Comparison of ENCODE assay signal across 8 cellular contexts in genomic region chr17:8629371-8630226, GRCh38. TPM values are rescaled to one million over a fixed set of nuclear protein-coding genes. Genes with fewer than 3 reads are reported as not detected.
A peak's percentile ranks its signal among the peaks of the same experiment; 100 is the strongest.
DNase-seq lines count a peak whose midpoint lies in the region; ATAC-seq and TF ChIP-seq lines count a peak whose summit lies in the region.

No MANE protein-coding gene starts in this region.

- peaks cover 0 to 3% (median 0%) of the 10 kb centered on the region in 3 donors for H3K36me3 Mint-ChIP-seq in CD8-positive, alpha-beta memory T cell
- peaks cover 0 to 2% of the 10 kb centered on the region in 2 donors for H3K36me3 Mint-ChIP-seq in activated T-cell treated with anti-CD3 and anti-CD28 coated beads, Interleukin-2, amount 50 U/mL, for 72 hours (ENCODE audit: insufficient read depth in 2 of 2)
- peaks cover 2% of the 10 kb centered on the region for H3K36me3 Mint-ChIP-seq in nephron progenitor cell (ENCODE audit: low read depth)

- H3K4me3 ChIP-seq in CD8-positive, alpha-beta memory T cell (ENCODE audit: low read length), result peak overlapping the region; percentile 52
- H3K4me3 ChIP-seq in Loucy (ENCODE audit: low read length, poor library complexity, severe bottlenecking) (peak overlapping the region; percentile 99), fibroblast of the aortic adventitia (ENCODE audit: low read depth, low read length) (peak overlapping the region; percentile 95)

- H3K4me2 ChIP-seq in Loucy (ENCODE audit: low read depth, low read length, poor library complexity, severe bottlenecking), result peak overlapping the region; percentile 82

- POLR2A ChIA-PET in CD8-positive, alpha-beta memory T cell (lab: Charles Lee), result no interaction called here

- peak overlapping the region; percentile 24 for H3K27ac ChIP-seq in CD8-positive, alpha-beta memory T cell (ENCODE audit: low read depth, low read length)

- H3K27me3 Mint-ChIP-seq in CD8-positive, alpha-beta memory T cell, result peaks cover 45 to 63% of the 10 kb centered on the region in 2 donors
- peaks cover 34% of the 10 kb centered on the region for H3K27me3 Mint-ChIP-seq in activated T-cell treated with anti-CD3 and anti-CD28 coated beads, Interleukin-2, amount 50 U/mL, for 72 hours (ENCODE audit: low read depth)
- peaks cover 5% of the 10 kb centered on the region for H3K27me3 Mint-ChIP-seq in nephron progenitor cell (ENCODE audit: low read depth, poor library complexity)

- H3F3A ChIP-seq in Loucy (ENCODE audit: low read depth), result no peaks in the 10 kb centered on the region

- CTCF ChIA-PET in CD8-positive, alpha-beta memory T cell (lab: Charles Lee), result interaction anchor here (1.4 kb wide), 1 partner anchor 368 kb away, joined by 3 read pairs; no protein-coding TSS in a partner anchor

- no peaks in the 10 kb centered on the region for H3K9me3 Mint-ChIP-seq in CD8-positive, alpha-beta memory T cell
- no peaks in the 10 kb centered on the region for H3K9me3 Mint-ChIP-seq in activated T-cell treated with anti-CD3 and anti-CD28 coated beads, Interleukin-2, amount 50 U/mL, for 72 hours
- H3K9me3 Mint-ChIP-seq in nephron progenitor cell, result no peaks in the 10 kb centered on the region

- H3K4me1 Mint-ChIP-seq in CD8-positive, alpha-beta memory T cell, result peaks cover 9 to 21% (median 14%) of the 10 kb centered on the region in 3 donors
- peaks cover 15% of the 10 kb centered on the region for H3K4me1 Mint-ChIP-seq in activated T-cell treated with anti-CD3 and anti-CD28 coated beads, Interleukin-2, amount 50 U/mL, for 72 hours (ENCODE audit: low read depth)
- peaks cover 32% of the 10 kb centered on the region for H3K4me1 Mint-ChIP-seq in nephron progenitor cell

- peak overlapping the region; percentile 94 for H3K9ac ChIP-seq in Loucy (ENCODE audit: low read depth, low read length, poor library complexity, severe bottlenecking)

- no peaks in the 10 kb centered on the region for H3K9me3 ChIP-seq in CD8-positive, alpha-beta memory T cell (ENCODE audit: low read length)
- no peaks in the 10 kb centered on the region for H3K9me3 ChIP-seq in Loucy (ENCODE audit: insufficient read depth, low read depth, low read length)

- peak overlapping the region in 1 of 8 donors; percentile 61 for H3K27ac Mint-ChIP-seq in CD8-positive, alpha-beta memory T cell
- H3K27ac Mint-ChIP-seq in activated T-cell treated with anti-CD3 and anti-CD28 coated beads, Interleukin-2, amount 50 U/mL, for 72 hours, result peak overlapping the region; percentile 30
- peak overlapping the region; percentile 99 for H3K27ac Mint-ChIP-seq in nephron progenitor cell

- H3K4me3 Mint-ChIP-seq in CD8-positive, alpha-beta memory T cell, result peak overlapping the region; percentile 86 to 98 (median 97)
- H3K4me3 Mint-ChIP-seq in activated T-cell treated with anti-CD3 and anti-CD28 coated beads, Interleukin-2, amount 50 U/mL, for 72 hours, result peak overlapping the region; percentile 95 to 99
- H3K4me3 Mint-ChIP-seq in nephron progenitor cell, result peak overlapping the region; percentile 88

- ATAC-seq in activated T-cell treated with anti-CD3 and anti-CD28 coated beads, Interleukin-2, amount 50 U/mL, for 72 hours (replicated peaks in 1 of 2), result no peak
- ATAC-seq in GM21825 (IDR thresholded peaks at IDR 0.05; ENCODE audit: unreplicated experiment) (no peak), GM21515 (IDR thresholded peaks at IDR 0.05; ENCODE audit: unreplicated experiment) (no peak)

- H3K9me2 ChIP-seq in Loucy (replicated peaks; ENCODE audit: low read depth, low read length), result no peaks in the 10 kb centered on the region

- no peaks in the 10 kb centered on the region for H3K36me3 ChIP-seq in CD8-positive, alpha-beta memory T cell (ENCODE audit: insufficient read depth, low read length)
- no peaks in the 10 kb centered on the region for H3K36me3 ChIP-seq in Loucy (ENCODE audit: insufficient read depth, low read length)

- TF ChIP-seq CTCF in Loucy (conservative IDR thresholded peaks at IDR 0.05; ENCODE audit: low read length) (no peak), fibroblast of the aortic adventitia (IDR thresholded peaks at IDR 0.05; ENCODE audit: insufficient read depth, low read length) (no peak), nephron progenitor cell (IDR thresholded peaks at IDR 0.05) (no peak)

- H3K4me1 ChIP-seq in CD8-positive, alpha-beta memory T cell (ENCODE audit: insufficient read depth, low read length), result peaks cover 3% of the 10 kb centered on the region
- H3K4me1 ChIP-seq in Loucy (ENCODE audit: insufficient read depth, low read length, poor library complexity, severe bottlenecking), result peaks cover 21% of the 10 kb centered on the region

- peaks cover 32% of the 10 kb centered on the region for H4K20me1 ChIP-seq in Loucy (ENCODE audit: insufficient read depth, low read length, poor library complexity, severe bottlenecking)

- peak overlapping the region; percentile 82 for H2AFZ ChIP-seq in Loucy (ENCODE audit: low read length)

- H3K27me3 ChIP-seq in CD8-positive, alpha-beta memory T cell (ENCODE audit: insufficient read depth, low read length, poor library complexity, severe bottlenecking), result peaks cover 10% of the 10 kb centered on the region
- peaks cover 5% of the 10 kb centered on the region for H3K27me3 ChIP-seq in Loucy (ENCODE audit: insufficient read depth, low read length, poor library complexity, severe bottlenecking)

- DNase-seq in CD8-positive, alpha-beta memory T cell, result peak in 3 of 5 donors; percentile 6 to 46 (median 6)
- peak; percentile 39 to 45 for DNase-seq in activated T-cell treated with anti-CD3 and anti-CD28 coated beads, Interleukin-2, amount 50 U/mL, for 72 hours
- no peak for DNase-seq in fibroblast of the aortic adventitia (ENCODE audit: low read depth)
- peak; percentile 53 for DNase-seq in nephron progenitor cell
- DNase-seq in MV-4-11 (lab: John Stamatoyannopoulos, UW), result no peak

- peaks cover 56% of the 10 kb centered on the region for H3K79me2 ChIP-seq in Loucy (ENCODE audit: insufficient read depth, low read length)

RNA-seq across cellular contexts. Expression of gene MYH10, which starts 0.9 kb away (rescaled TPM):
- 1 to 10 TPM; 6.7 to 7.5 TPM for total RNA-seq in CD8-positive, alpha-beta memory T cell
- 2.4 TPM for polyA plus RNA-seq in CD8-positive, alpha-beta memory T cell
- 10 to 100 TPM in 1 of 2 donors, 1 to 10 TPM in 1; 7.6 to 23.7 TPM for total RNA-seq in activated T-cell treated with anti-CD3 and anti-CD28 coated beads, Interleukin-2, amount 50 U/mL, for 72 hours
- 85.7 and 404 TPM in 2 replicates for total RNA-seq in fibroblast of the aortic adventitia (ENCODE audit: low replicate concordance)

Comparison
In these comparisons a context has a peak if more than half of its experiments do, and no peak if none do; other contexts are left out.
1. DNase-seq: peak in CD8-positive, alpha-beta memory T cell (3 of 5), activated T-cell treated with anti-CD3 and anti-CD28 coated beads, Interleukin-2, amount 50 U/mL, for 72 hours (2 of 2) and nephron progenitor cell (single experiment); none in fibroblast of the aortic adventitia (single experiment) and MV-4-11 (single experiment).
2. Peak in every context shown above with its lines, with median percentiles within 50 percentile points of each other: H3K4me3 ChIP-seq and H3K4me3 Mint-ChIP-seq.